In genomic region chr3:33260104-33260503, GRCh38 we compare ENCODE assay signal across 29 cellular contexts.
"Had no signal": no experiment of that assay in that cellular context is flagged by ENCODE, and none has a peak within 500 bp of the region (broad histone marks: within the 10 kb centered on the region; RNA-seq: fewer than 3 reads in every experiment).

No MANE protein-coding gene starts in this region.

- H3K4me3 Mint-ChIP-seq: stimulated activated effector memory CD8-positive, alpha-beta T cell treated with anti-CD3 and anti-CD28 coated beads, Interleukin-12 subunit alpha, Interleukin-12 subunit beta, amount 100 ng/mL, for 72 hours; stimulated activated memory B cell treated with anti-CD40 and anti-IgM and Interleukin-4, amounts not matched to agents 10 μg/mL and 1 μg/mL and 100 μg/mL, for 72 hours; stimulated activated naive B cell treated with anti-CD40 and anti-IgM and Interleukin-4, amounts not matched to agents 10 μg/mL and 1 μg/mL and 100 μg/mL, for 72 hours; stimulated activated naive CD8-positive, alpha-beta T cell treated with anti-CD3 and anti-CD28 coated beads, Interleukin-15, amount 100 ng/mL, for 72 hours; stimulated activated naive CD8-positive, alpha-beta T cell treated with anti-CD3 and anti-CD28 coated beads, Interleukin-15, Interleukin-2, amounts not matched to agents 100 ng/mL and 50 ng/mL, for 24 hours; type B pancreatic cell had no signal

- FAIRE-seq: urothelium cell line had no signal

- H3K4me3 ChIP-seq: stomach, suprapubic skin, testis, thoracic aorta, thyroid gland, tibial artery, tibial nerve, transverse colon, upper lobe of left lung, upper lobe of right lung, uterus, vagina had no signal

- H3K27me3 Mint-ChIP-seq: type B pancreatic cell had no signal

- H3K27ac Mint-ChIP-seq: stimulated activated effector memory CD8-positive, alpha-beta T cell treated with anti-CD3 and anti-CD28 coated beads, Interleukin-12 subunit alpha, Interleukin-12 subunit beta, amount 100 ng/mL, for 72 hours; stimulated activated memory B cell treated with anti-CD40 and anti-IgM and Interleukin-4, amounts not matched to agents 10 μg/mL and 1 μg/mL and 100 μg/mL, for 72 hours; stimulated activated naive B cell treated with anti-CD40 and anti-IgM and Interleukin-4, amounts not matched to agents 10 μg/mL and 1 μg/mL and 100 μg/mL, for 72 hours; stimulated activated naive CD8-positive, alpha-beta T cell treated with anti-CD3 and anti-CD28 coated beads, Interleukin-15, amount 100 ng/mL, for 72 hours; stimulated activated naive CD8-positive, alpha-beta T cell treated with anti-CD3 and anti-CD28 coated beads, Interleukin-15, Interleukin-2, amounts not matched to agents 100 ng/mL and 50 ng/mL, for 24 hours; type B pancreatic cell had no signal

- H3K9me3 Mint-ChIP-seq: stimulated activated effector memory CD8-positive, alpha-beta T cell treated with anti-CD3 and anti-CD28 coated beads, Interleukin-12 subunit alpha, Interleukin-12 subunit beta, amount 100 ng/mL, for 72 hours; stimulated activated naive CD8-positive, alpha-beta T cell treated with anti-CD3 and anti-CD28 coated beads, Interleukin-15, Interleukin-2, amounts not matched to agents 100 ng/mL and 50 ng/mL, for 24 hours; type B pancreatic cell had no signal

- H3K9me3 ChIP-seq: suprapubic skin, testis, thoracic aorta, thyroid gland, tibial artery, transverse colon, upper lobe of left lung, upper lobe of right lung, uterus, vagina had no signal

- H3K27ac ChIP-seq: stomach, suprapubic skin, testis, thoracic aorta, thyroid gland, tibial artery, tibial nerve, transverse colon, upper lobe of left lung, upper lobe of right lung, uterus, vagina had no signal

- H3K36me3 ChIP-seq: stomach, suprapubic skin, thoracic aorta, thyroid gland, tibial artery, tibial nerve, transverse colon, upper lobe of left lung, upper lobe of right lung, uterus, vagina had no signal

- DNase-seq: stimulated activated CD4-positive, alpha-beta T cell treated with anti-CD3 and anti-CD28 coated beads, Interleukin-2, amount 100 ng/mL, for 48 hours; stimulated activated CD4-positive, alpha-beta T cell treated with anti-CD3 and anti-CD28 coated beads, Interleukin-4, amount 100 ng/mL, for 1 hour; stimulated activated CD4-positive, alpha-beta T cell treated with anti-CD3 and anti-CD28 coated beads, Interleukin-4, amount 100 ng/mL, for 24 hours; stimulated activated CD4-positive, alpha-beta T cell treated with anti-CD3 and anti-CD28 coated beads, Interleukin-4, amount 100 ng/mL, for 4 hours; stimulated activated CD8-positive, alpha-beta memory T cell treated with anti-CD3 and anti-CD28 coated beads, Interleukin-4, amount 100 ng/mL, for 48 hours; stimulated activated naive B cell treated with anti-CD40 and anti-IgM and Interleukin-4, amounts not matched to agents 10 μg/mL and 1 μg/mL and 100 μg/mL, for 72 hours; stimulated activated naive CD4-positive, alpha-beta T cell; stimulated activated naive CD4-positive, alpha-beta T cell treated with Interleukin-2 at 50 U/mL for 16 hours; stimulated activated naive CD8-positive, alpha-beta T cell treated with anti-CD3 and anti-CD28 coated beads, Interleukin-15, amount 100 ng/mL, for 72 hours; stimulated activated naive CD8-positive, alpha-beta T cell treated with anti-CD3 and anti-CD28 coated beads, Interleukin-15, Interleukin-2, amounts not matched to agents 100 U/mL and 50 U/mL, for 24 hours; stomach; substantia nigra; testis; thyroid gland; tibial artery; transverse colon; trophoblast cell; upper lobe of left lung; upper lobe of right lung; uterus had no signal

- H3K36me3 Mint-ChIP-seq: stimulated activated effector memory CD8-positive, alpha-beta T cell treated with anti-CD3 and anti-CD28 coated beads, Interleukin-12 subunit alpha, Interleukin-12 subunit beta, amount 100 ng/mL, for 72 hours; stimulated activated naive B cell treated with anti-CD40 and anti-IgM and Interleukin-4, amounts not matched to agents 10 μg/mL and 1 μg/mL and 100 μg/mL, for 72 hours; type B pancreatic cell had no signal

- H3K4me1 Mint-ChIP-seq: stimulated activated effector memory CD8-positive, alpha-beta T cell treated with anti-CD3 and anti-CD28 coated beads, Interleukin-12 subunit alpha, Interleukin-12 subunit beta, amount 100 ng/mL, for 72 hours; stimulated activated memory B cell treated with anti-CD40 and anti-IgM and Interleukin-4, amounts not matched to agents 10 μg/mL and 1 μg/mL and 100 μg/mL, for 72 hours; stimulated activated naive B cell treated with anti-CD40 and anti-IgM and Interleukin-4, amounts not matched to agents 10 μg/mL and 1 μg/mL and 100 μg/mL, for 72 hours; stimulated activated naive CD8-positive, alpha-beta T cell treated with anti-CD3 and anti-CD28 coated beads, Interleukin-15, amount 100 ng/mL, for 72 hours had no signal

- ATAC-seq: stimulated activated effector memory CD8-positive, alpha-beta T cell treated with anti-CD3 and anti-CD28 coated beads, Interleukin-12 subunit alpha, Interleukin-12 subunit beta, amount 100 ng/mL, for 72 hours; stimulated activated memory B cell treated with anti-CD40 and anti-IgM and Interleukin-4, amounts not matched to agents 10 μg/mL and 1 μg/mL and 100 μg/mL, for 72 hours; stimulated activated naive B cell treated with anti-CD40 and anti-IgM and Interleukin-4, amounts not matched to agents 10 μg/mL and 1 μg/mL and 100 μg/mL, for 72 hours; stimulated activated naive CD8-positive, alpha-beta T cell treated with anti-CD3 and anti-CD28 coated beads, Interleukin-15, amount 100 ng/mL, for 72 hours; stimulated activated naive CD8-positive, alpha-beta T cell treated with anti-CD3 and anti-CD28 coated beads, Interleukin-15, Interleukin-2, amounts not matched to agents 100 U/mL and 50 U/mL, for 24 hours; upper lobe of right lung had no signal

- H3K27me3 ChIP-seq: stomach, suprapubic skin, testis, thyroid gland, tibial artery, tibial nerve, transverse colon, upper lobe of left lung, upper lobe of right lung, uterus, vagina had no signal

- H3K4me1 ChIP-seq: stomach, suprapubic skin, testis, thyroid gland, tibial artery, tibial nerve, transverse colon, upper lobe of left lung, upper lobe of right lung, uterus, vagina had no signal
